Comparison of ENCODE assay signal across 1 cellular context in genomic region chr1:153538315-153538821, GRCh38.
TF ChIP-seq lines count a peak whose summit lies in the region.

No MANE protein-coding gene starts in this region.

TF ChIP-seq in K562, 482 proteins besides CTCF, POLR2A, EP300 and RAD21 (continued from another document and continues in another):
- TF ChIP-seq ZNF561 (CRISPR knock-in tag; conservative IDR thresholded peaks at IDR 0.05) (no peak), ELF1 (tag; IDR thresholded peaks at IDR 0.05) (peak; percentile 60; the same call in 1 of the 2 replicates), ZNF23 (CRISPR knock-in tag; IDR thresholded peaks at IDR 0.05) (no peak), NCOR1 (IDR thresholded peaks at IDR 0.05) (no peak), PBX2 (CRISPR knock-in tag; IDR thresholded peaks at IDR 0.05; ENCODE audit: low read depth) (no peak), PBX2 (tag; conservative IDR thresholded peaks at IDR 0.05; ENCODE audit: low read depth) (peak; percentile 47), CREBBP (IDR thresholded peaks at IDR 0.05; ENCODE audit: low read depth, low read length) (no peak), ATF1 (CRISPR knock-in tag; IDR thresholded peaks at IDR 0.05) (no peak), ATF1 (tag; IDR thresholded peaks at IDR 0.05) (no peak), ILK (tag; IDR thresholded peaks at IDR 0.05; ENCODE audit: borderline replicate concordance, low read depth) (no peak), MAFK (IDR thresholded peaks at IDR 0.05; ENCODE audit: low read length) (no peak), NR2C1 (IDR thresholded peaks at IDR 0.05) (peak; percentile 61), NR2C1 (tag; IDR thresholded peaks at IDR 0.05) (no peak), ZNF212 (CRISPR knock-in tag; IDR thresholded peaks at IDR 0.05) (no peak), TFAP4 (CRISPR knock-in tag; IDR thresholded peaks at IDR 0.05; ENCODE audit: borderline replicate concordance) (no peak), FUS (optimal IDR thresholded peaks at IDR 0.05; ENCODE audit: low read depth, low read length) (no peak), ZBTB7A (IDR thresholded peaks at IDR 0.05; ENCODE audit: borderline replicate concordance, control insufficient read depth, low read depth, low read length) (no peak), NRF1 (conservative IDR thresholded peaks at IDR 0.05 in 1 of 2, IDR thresholded peaks at IDR 0.05 in 1 of 2) (no peak), NR0B1 (IDR thresholded peaks at IDR 0.05; ENCODE audit: partially characterized antibody) (no peak), ZNF174 (CRISPR knock-in tag; IDR thresholded peaks at IDR 0.05) (no peak), RBM15 (IDR thresholded peaks at IDR 0.05; ENCODE audit: insufficient read depth, low read length) (no peak), HES1 (IDR thresholded peaks at IDR 0.05; ENCODE audit: low read depth) (no peak), RBM34 (IDR thresholded peaks at IDR 0.05; ENCODE audit: borderline replicate concordance, insufficient read depth, low read length) (no peak), E2F4 (CRISPR knock-in tag; IDR thresholded peaks at IDR 0.05; ENCODE audit: low read depth) (no peak), SRSF7 (optimal IDR thresholded peaks at IDR 0.05; ENCODE audit: low read depth, low read length) (no peak), THRA (IDR thresholded peaks at IDR 0.05) (no peak), FOXJ2 (tag; IDR thresholded peaks at IDR 0.05) (no peak), RAD51 (IDR thresholded peaks at IDR 0.05; ENCODE audit: borderline replicate concordance, low read depth) (peak; percentile 98), NFRKB (IDR thresholded peaks at IDR 0.05; ENCODE audit: low read depth) (no peak; the same call in 1 of the 2 replicates), IRF1 (CRISPR knock-in tag; IDR thresholded peaks at IDR 0.05; ENCODE audit: borderline replicate concordance) (no peak), NCOA1 (IDR thresholded peaks at IDR 0.05; ENCODE audit: low read depth) (no peak), THAP7 (CRISPR knock-in tag; IDR thresholded peaks at IDR 0.05) (no peak), NFE2L1 (tag; IDR thresholded peaks at IDR 0.05; ENCODE audit: borderline replicate concordance, low read depth) (no peak), PATZ1 (CRISPR knock-in tag; IDR thresholded peaks at IDR 0.05; ENCODE audit: borderline replicate concordance) (no peak), TGIF2 (CRISPR knock-in tag; IDR thresholded peaks at IDR 0.05) (no peak), KHSRP (IDR thresholded peaks at IDR 0.05) (no peak), MYBL2 (IDR thresholded peaks at IDR 0.05; ENCODE audit: low read depth) (no peak), MYBL2 (CRISPR knock-in tag; IDR thresholded peaks at IDR 0.05; ENCODE audit: borderline replicate concordance) (no peak), ZBED1 (IDR thresholded peaks at IDR 0.05) (no peak), ZNF239 (CRISPR knock-in tag; IDR thresholded peaks at IDR 0.05) (no peak), FOXK2 (conservative IDR thresholded peaks at IDR 0.05 in 1 of 2, IDR thresholded peaks at IDR 0.05 in 1 of 2; ENCODE audit: low read depth in 2 of 2) (peak in 1 of 2 experiments; percentile 75; a peak in 2 of 4 replicates), GABPB2 (CRISPR knock-in tag; conservative IDR thresholded peaks at IDR 0.05) (no peak), ASH1L (IDR thresholded peaks at IDR 0.05; ENCODE audit: borderline replicate concordance, low read depth, partially characterized antibody) (no peak), HMBOX1 (IDR thresholded peaks at IDR 0.05) (no peak), ZNF551 (CRISPR knock-in tag; IDR thresholded peaks at IDR 0.05) (no peak), PHB (CRISPR knock-in tag; IDR thresholded peaks at IDR 0.05) (no peak), TFE3 (CRISPR knock-in tag; IDR thresholded peaks at IDR 0.05) (peak; percentile 98), ERF (CRISPR knock-in tag; IDR thresholded peaks at IDR 0.05) (no peak), AFF1 (IDR thresholded peaks at IDR 0.05; ENCODE audit: low read depth in 1 of 2, partially characterized antibody in 2 of 2) (no peak), ZNF134 (CRISPR knock-in tag; conservative IDR thresholded peaks at IDR 0.05) (peak; percentile 89)
